ENCODE assay signal across 1 cellular context in genomic region chr4:78343682-78344081, GRCh38.
TF ChIP-seq lines count a peak whose summit lies in the region.

No MANE protein-coding gene starts in this region.

TF ChIP-seq in GM12878, 131 proteins besides CTCF, POLR2A, EP300 and RAD21 (continued from another document):
- TF ChIP-seq ZBTB40 (IDR thresholded peaks at IDR 0.05; ENCODE audit: borderline replicate concordance) (no peak), E4F1 (IDR thresholded peaks at IDR 0.05; ENCODE audit: borderline replicate concordance, partially characterized antibody) (no peak), BMI1 (IDR thresholded peaks at IDR 0.05; ENCODE audit: borderline replicate concordance) (no peak), MTA3 (IDR thresholded peaks at IDR 0.05; ENCODE audit: borderline replicate concordance, low read length) (no peak), RCOR1 (conservative IDR thresholded peaks at IDR 0.05; ENCODE audit: low read depth, low read length) (no peak), EED (IDR thresholded peaks at IDR 0.05; ENCODE audit: low read depth) (no peak), MYC (IDR thresholded peaks at IDR 0.05; ENCODE audit: insufficient read depth, insufficient read length, insufficient replicate concordance, low read length, severe bottlenecking) (no peak), TAF1 (IDR thresholded peaks at IDR 0.05; ENCODE audit: borderline replicate concordance, low read depth, low read length) (no peak)
